Comparison of ENCODE assay signal across 1 cellular context in the genomic region with DNA sequence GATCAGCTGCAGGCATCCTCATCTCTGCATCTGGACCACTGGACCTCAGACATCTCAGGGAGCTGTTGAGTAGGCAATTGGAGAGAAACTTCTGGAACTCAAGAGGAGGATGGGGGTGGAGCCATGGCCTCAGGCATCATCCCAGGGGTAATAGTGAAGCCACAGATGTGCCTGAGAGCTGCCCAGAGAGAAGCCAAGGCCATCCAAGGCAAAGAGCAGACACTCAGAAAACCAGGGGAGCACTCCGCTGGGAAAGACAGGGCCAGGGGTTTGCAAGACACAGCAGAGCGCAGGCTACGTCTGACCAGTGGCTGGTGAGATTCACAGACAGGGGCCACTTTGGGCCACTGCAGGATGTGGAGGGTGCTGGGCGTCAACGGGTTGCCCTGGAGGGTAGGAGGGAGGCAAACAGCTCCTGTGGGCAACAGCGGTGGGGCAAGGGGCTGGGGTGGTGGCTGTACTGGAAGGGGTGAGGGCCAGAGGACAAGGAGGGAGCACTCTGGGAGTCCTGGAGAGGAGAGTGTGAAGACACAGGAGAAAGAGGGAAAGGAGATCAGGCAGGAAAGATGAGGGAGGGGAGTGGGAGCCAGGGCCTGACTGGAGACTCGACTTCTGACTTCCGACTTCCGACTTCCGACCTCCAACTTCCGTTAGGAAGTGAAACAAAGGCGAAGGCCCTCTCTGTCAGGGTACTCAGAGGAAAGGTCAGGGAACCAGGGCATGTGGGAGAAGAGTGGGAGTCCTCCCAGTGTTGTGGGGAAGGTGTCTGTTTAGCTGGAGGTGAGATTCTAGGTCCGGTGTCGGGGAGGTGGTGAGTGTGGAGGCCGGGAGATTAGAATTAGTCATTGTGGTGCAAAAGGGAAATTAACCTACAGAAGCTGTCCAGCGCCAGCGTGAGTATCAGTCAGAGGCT.
TF ChIP-seq lines count a peak whose summit lies in the region.

No MANE protein-coding gene starts in this region.

TF ChIP-seq in K562, 482 proteins besides CTCF, POLR2A, EP300 and RAD21 (continued from another document and continues in another):
- TF ChIP-seq, protein P1, sequence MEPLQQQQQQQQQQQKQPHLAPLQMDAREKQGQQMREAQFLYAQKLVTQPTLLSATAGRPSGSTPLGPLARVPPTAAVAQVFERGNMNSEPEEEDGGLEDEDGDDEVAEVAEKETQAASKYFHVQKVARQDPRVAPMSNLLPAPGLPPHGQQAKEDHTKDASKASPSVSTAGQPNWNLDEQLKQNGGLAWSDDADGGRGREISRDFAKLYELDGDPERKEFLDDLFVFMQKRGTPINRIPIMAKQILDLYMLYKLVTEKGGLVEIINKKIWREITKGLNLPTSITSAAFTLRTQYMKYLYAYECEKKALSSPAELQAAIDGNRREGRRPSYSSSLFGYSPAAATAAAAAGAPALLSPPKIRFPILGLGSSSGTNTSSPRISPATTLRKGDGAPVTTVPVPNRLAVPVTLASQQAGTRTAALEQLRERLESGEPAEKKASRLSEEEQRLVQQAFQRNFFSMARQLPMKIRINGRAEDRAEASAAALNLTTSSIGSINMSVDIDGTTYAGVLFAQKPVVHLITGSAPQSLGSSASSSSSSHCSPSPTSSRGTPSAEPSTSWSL (CRISPR knock-in tag; IDR thresholded peaks at IDR 0.05; ENCODE audit: borderline replicate concordance) = no peak
- TF ChIP-seq, protein P2, sequence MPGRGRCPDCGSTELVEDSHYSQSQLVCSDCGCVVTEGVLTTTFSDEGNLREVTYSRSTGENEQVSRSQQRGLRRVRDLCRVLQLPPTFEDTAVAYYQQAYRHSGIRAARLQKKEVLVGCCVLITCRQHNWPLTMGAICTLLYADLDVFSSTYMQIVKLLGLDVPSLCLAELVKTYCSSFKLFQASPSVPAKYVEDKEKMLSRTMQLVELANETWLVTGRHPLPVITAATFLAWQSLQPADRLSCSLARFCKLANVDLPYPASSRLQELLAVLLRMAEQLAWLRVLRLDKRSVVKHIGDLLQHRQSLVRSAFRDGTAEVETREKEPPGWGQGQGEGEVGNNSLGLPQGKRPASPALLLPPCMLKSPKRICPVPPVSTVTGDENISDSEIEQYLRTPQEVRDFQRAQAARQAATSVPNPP (IDR thresholded peaks at IDR 0.05; ENCODE audit: borderline replicate concordance, insufficient read depth, insufficient read length) = no peak
- TF ChIP-seq ARHGAP35 (IDR thresholded peaks at IDR 0.05; ENCODE audit: partially characterized antibody) (no peak), ZNF224 (CRISPR knock-in tag; IDR thresholded peaks at IDR 0.05) (no peak), MAFF (IDR thresholded peaks at IDR 0.05; ENCODE audit: low read length) (no peak; the same call in 1 of the 2 replicates), ZNF263 (CRISPR knock-in tag; IDR thresholded peaks at IDR 0.05; ENCODE audit: borderline replicate concordance) (peak; percentile 97), NFATC3 (IDR thresholded peaks at IDR 0.05) (peak; percentile 76; the same call in 1 of the 2 replicates), ZBTB7A (IDR thresholded peaks at IDR 0.05; ENCODE audit: borderline replicate concordance, control insufficient read depth, low read depth, low read length) (peak; percentile 65; the same call in 1 of the 2 replicates), ZNF354B (CRISPR knock-in tag; IDR thresholded peaks at IDR 0.05) (no peak), SNIP1 (IDR thresholded peaks at IDR 0.05; ENCODE audit: low read depth) (no peak), CCNT2 (IDR thresholded peaks at IDR 0.05; ENCODE audit: borderline replicate concordance, extremely low read depth, insufficient read length, low read depth, low read length) (peak; percentile 58), NRF1 (conservative IDR thresholded peaks at IDR 0.05 in 1 of 2, IDR thresholded peaks at IDR 0.05 in 1 of 2) (peak in 1 of 2 experiments; percentile 50; a peak in 3 of 4 replicates), ZNF408 (CRISPR knock-in tag; IDR thresholded peaks at IDR 0.05; ENCODE audit: low read depth) (no peak), NFIX (CRISPR knock-in tag; IDR thresholded peaks at IDR 0.05; ENCODE audit: low read depth) (no peak), ZNF184 (CRISPR knock-in tag; IDR thresholded peaks at IDR 0.05) (no peak), RAD51 (IDR thresholded peaks at IDR 0.05; ENCODE audit: borderline replicate concordance, low read depth) (no peak), FOSL1 (tag; conservative IDR thresholded peaks at IDR 0.05) (peak; percentile 98), CREB1 (IDR thresholded peaks at IDR 0.05) (peak; percentile 56; the same call in 1 of the 2 replicates), CREB1 (CRISPR knock-in tag; IDR thresholded peaks at IDR 0.05) (no peak)
- TF ChIP-seq, protein P3, sequence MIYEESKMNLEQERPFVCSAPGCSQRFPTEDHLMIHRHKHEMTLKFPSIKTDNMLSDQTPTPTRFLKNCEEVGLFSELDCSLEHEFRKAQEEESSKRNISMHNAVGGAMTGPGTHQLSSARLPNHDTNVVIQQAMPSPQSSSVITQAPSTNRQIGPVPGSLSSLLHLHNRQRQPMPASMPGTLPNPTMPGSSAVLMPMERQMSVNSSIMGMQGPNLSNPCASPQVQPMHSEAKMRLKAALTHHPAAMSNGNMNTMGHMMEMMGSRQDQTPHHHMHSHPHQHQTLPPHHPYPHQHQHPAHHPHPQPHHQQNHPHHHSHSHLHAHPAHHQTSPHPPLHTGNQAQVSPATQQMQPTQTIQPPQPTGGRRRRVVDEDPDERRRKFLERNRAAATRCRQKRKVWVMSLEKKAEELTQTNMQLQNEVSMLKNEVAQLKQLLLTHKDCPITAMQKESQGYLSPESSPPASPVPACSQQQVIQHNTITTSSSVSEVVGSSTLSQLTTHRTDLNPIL (CRISPR knock-in tag; IDR thresholded peaks at IDR 0.05) = no peak
- TF ChIP-seq, protein P4, sequence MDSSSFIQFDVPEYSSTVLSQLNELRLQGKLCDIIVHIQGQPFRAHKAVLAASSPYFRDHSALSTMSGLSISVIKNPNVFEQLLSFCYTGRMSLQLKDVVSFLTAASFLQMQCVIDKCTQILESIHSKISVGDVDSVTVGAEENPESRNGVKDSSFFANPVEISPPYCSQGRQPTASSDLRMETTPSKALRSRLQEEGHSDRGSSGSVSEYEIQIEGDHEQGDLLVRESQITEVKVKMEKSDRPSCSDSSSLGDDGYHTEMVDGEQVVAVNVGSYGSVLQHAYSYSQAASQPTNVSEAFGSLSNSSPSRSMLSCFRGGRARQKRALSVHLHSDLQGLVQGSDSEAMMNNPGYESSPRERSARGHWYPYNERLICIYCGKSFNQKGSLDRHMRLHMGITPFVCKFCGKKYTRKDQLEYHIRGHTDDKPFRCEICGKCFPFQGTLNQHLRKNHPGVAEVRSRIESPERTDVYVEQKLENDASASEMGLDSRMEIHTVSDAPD (CRISPR knock-in tag; IDR thresholded peaks at IDR 0.05) = no peak
- TF ChIP-seq, protein P5, sequence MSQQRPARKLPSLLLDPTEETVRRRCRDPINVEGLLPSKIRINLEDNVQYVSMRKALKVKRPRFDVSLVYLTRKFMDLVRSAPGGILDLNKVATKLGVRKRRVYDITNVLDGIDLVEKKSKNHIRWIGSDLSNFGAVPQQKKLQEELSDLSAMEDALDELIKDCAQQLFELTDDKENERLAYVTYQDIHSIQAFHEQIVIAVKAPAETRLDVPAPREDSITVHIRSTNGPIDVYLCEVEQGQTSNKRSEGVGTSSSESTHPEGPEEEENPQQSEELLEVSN (IDR thresholded peaks at IDR 0.05; ENCODE audit: borderline replicate concordance in 1 of 2, extremely low read depth in 1 of 2, insufficient read depth in 1 of 2, insufficient read length in 1 of 2, low read depth in 1 of 2, low read length in 1 of 2, poor library complexity in 1 of 2, severe bottlenecking in 1 of 2) = peak in 1 of 2 experiments; percentile 69
- TF ChIP-seq, protein P6, sequence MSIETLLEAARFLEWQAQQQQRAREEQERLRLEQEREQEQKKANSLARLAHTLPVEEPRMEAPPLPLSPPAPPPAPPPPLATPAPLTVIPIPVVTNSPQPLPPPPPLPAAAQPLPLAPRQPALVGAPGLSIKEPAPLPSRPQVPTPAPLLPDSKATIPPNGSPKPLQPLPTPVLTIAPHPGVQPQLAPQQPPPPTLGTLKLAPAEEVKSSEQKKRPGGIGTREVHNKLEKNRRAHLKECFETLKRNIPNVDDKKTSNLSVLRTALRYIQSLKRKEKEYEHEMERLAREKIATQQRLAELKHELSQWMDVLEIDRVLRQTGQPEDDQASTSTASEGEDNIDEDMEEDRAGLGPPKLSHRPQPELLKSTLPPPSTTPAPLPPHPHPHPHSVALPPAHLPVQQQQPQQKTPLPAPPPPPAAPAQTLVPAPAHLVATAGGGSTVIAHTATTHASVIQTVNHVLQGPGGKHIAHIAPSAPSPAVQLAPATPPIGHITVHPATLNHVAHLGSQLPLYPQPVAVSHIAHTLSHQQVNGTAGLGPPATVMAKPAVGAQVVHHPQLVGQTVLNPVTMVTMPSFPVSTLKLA (conservative IDR thresholded peaks at IDR 0.05) = peak in 1 of 2 experiments; percentile 75; a peak in 2 of 4 replicates
- TF ChIP-seq, protein P7, sequence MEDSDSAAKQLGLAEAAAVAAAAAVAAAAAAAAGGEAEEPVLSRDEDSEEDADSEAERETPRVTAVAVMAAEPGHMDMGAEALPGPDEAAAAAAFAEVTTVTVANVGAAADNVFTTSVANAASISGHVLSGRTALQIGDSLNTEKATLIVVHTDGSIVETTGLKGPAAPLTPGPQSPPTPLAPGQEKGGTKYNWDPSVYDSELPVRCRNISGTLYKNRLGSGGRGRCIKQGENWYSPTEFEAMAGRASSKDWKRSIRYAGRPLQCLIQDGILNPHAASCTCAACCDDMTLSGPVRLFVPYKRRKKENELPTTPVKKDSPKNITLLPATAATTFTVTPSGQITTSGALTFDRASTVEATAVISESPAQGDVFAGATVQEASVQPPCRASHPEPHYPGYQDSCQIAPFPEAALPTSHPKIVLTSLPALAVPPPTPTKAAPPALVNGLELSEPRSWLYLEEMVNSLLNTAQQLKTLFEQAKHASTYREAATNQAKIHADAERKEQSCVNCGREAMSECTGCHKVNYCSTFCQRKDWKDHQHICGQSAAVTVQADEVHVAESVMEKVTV (CRISPR knock-in tag; IDR thresholded peaks at IDR 0.05) = no peak
- TF ChIP-seq, protein P8, sequence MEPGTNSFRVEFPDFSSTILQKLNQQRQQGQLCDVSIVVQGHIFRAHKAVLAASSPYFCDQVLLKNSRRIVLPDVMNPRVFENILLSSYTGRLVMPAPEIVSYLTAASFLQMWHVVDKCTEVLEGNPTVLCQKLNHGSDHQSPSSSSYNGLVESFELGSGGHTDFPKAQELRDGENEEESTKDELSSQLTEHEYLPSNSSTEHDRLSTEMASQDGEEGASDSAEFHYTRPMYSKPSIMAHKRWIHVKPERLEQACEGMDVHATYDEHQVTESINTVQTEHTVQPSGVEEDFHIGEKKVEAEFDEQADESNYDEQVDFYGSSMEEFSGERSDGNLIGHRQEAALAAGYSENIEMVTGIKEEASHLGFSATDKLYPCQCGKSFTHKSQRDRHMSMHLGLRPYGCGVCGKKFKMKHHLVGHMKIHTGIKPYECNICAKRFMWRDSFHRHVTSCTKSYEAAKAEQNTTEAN (CRISPR knock-in tag; IDR thresholded peaks at IDR 0.05) = no peak
- TF ChIP-seq, protein P9, sequence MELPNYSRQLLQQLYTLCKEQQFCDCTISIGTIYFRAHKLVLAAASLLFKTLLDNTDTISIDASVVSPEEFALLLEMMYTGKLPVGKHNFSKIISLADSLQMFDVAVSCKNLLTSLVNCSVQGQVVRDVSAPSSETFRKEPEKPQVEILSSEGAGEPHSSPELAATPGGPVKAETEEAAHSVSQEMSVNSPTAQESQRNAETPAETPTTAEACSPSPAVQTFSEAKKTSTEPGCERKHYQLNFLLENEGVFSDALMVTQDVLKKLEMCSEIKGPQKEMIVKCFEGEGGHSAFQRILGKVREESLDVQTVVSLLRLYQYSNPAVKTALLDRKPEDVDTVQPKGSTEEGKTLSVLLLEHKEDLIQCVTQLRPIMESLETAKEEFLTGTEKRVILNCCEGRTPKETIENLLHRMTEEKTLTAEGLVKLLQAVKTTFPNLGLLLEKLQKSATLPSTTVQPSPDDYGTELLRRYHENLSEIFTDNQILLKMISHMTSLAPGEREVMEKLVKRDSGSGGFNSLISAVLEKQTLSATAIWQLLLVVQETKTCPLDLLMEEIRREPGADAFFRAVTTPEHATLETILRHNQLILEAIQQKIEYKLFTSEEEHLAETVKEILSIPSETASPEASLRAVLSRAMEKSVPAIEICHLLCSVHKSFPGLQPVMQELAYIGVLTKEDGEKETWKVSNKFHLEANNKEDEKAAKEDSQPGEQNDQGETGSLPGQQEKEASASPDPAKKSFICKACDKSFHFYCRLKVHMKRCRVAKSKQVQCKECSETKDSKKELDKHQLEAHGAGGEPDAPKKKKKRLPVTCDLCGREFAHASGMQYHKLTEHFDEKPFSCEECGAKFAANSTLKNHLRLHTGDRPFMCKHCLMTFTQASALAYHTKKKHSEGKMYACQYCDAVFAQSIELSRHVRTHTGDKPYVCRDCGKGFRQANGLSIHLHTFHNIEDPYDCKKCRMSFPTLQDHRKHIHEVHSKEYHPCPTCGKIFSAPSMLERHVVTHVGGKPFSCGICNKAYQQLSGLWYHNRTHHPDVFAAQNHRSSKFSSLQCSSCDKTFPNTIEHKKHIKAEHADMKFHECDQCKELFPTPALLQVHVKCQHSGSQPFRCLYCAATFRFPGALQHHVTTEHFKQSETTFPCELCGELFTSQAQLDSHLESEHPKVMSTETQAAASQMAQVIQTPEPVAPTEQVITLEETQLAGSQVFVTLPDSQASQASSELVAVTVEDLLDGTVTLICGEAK (IDR thresholded peaks at IDR 0.05) = peak; percentile 89
- TF ChIP-seq, protein P9 (CRISPR knock-in tag; IDR thresholded peaks at IDR 0.05) = no peak
